ENCODE assay signal across 1 cellular context in the genomic region with DNA sequence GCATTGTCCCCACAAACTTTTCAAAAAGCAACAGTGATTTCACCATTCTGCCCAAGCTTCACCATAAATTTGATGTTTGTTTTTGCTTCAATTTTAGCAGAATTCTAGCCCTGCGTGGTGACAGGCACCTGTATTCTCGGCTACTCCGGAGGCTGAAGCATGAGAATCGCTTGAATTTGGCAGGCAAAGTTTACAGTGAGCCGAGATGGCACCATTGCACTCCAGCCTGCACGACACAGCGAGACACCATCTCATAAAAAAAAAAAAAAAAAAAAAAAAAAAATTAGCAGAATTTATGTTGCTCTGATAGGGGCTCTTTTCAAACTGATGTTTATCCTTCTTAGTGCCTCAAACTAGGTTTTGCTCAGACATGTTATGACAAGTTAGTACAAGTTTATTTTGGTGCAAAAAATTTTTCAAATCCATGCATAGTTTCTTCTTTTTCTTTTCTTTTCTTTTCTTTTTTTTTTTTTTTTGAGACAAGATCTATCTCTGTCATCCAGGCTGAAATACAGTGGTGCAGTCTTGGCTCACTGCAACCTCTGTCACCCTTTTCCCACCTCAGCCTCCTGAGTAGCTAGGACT.
TF ChIP-seq lines count a peak whose summit lies in the region.

No MANE protein-coding gene starts in this region.

TF ChIP-seq in HEK293, 187 proteins besides CTCF, POLR2A, EP300 and RAD21 (continued from another document and continues in another):
- TF ChIP-seq ZNF335 (tag by site-specific recombination; conservative IDR thresholded peaks at IDR 0.05), result 0 out of 2 replicates have a peak, but pooled peaks have one; percentile 22
- peak; percentile 58; the same call in 1 of the 2 replicates for TF ChIP-seq ZNF664 (tag by site-specific recombination; IDR thresholded peaks at IDR 0.05)
- TF ChIP-seq KLF16 (tag by site-specific recombination; IDR thresholded peaks at IDR 0.05), result no peak
- TF ChIP-seq, protein P1, sequence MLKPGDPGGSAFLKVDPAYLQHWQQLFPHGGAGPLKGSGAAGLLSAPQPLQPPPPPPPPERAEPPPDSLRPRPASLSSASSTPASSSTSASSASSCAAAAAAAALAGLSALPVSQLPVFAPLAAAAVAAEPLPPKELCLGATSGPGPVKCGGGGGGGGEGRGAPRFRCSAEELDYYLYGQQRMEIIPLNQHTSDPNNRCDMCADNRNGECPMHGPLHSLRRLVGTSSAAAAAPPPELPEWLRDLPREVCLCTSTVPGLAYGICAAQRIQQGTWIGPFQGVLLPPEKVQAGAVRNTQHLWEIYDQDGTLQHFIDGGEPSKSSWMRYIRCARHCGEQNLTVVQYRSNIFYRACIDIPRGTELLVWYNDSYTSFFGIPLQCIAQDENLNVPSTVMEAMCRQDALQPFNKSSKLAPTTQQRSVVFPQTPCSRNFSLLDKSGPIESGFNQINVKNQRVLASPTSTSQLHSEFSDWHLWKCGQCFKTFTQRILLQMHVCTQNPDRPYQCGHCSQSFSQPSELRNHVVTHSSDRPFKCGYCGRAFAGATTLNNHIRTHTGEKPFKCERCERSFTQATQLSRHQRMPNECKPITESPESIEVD (tag by site-specific recombination; IDR thresholded peaks at IDR 0.05), result peak; percentile 67
- no peak for TF ChIP-seq KLF8 (tag by site-specific recombination; IDR thresholded peaks at IDR 0.05)
- no peak for TF ChIP-seq ZNF391 (tag by site-specific recombination; IDR thresholded peaks at IDR 0.05; ENCODE audit: borderline replicate concordance, low read depth)
- TF ChIP-seq, protein P2, sequence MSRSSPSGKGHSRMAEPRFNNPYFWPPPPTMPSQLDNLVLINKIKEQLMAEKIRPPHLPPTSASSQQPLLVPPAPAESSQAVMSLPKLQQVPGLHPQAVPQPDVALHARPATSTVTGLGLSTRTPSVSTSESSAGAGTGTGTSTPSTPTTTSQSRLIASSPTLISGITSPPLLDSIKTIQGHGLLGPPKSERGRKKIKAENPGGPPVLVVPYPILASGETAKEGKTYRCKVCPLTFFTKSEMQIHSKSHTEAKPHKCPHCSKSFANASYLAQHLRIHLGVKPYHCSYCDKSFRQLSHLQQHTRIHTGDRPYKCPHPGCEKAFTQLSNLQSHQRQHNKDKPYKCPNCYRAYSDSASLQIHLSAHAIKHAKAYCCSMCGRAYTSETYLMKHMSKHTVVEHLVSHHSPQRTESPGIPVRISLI (tag by site-specific recombination; IDR thresholded peaks at IDR 0.05), result peak; percentile 82
- no peak for TF ChIP-seq ZNF157 (tag by site-specific recombination; IDR thresholded peaks at IDR 0.05)
- TF ChIP-seq, protein P3, sequence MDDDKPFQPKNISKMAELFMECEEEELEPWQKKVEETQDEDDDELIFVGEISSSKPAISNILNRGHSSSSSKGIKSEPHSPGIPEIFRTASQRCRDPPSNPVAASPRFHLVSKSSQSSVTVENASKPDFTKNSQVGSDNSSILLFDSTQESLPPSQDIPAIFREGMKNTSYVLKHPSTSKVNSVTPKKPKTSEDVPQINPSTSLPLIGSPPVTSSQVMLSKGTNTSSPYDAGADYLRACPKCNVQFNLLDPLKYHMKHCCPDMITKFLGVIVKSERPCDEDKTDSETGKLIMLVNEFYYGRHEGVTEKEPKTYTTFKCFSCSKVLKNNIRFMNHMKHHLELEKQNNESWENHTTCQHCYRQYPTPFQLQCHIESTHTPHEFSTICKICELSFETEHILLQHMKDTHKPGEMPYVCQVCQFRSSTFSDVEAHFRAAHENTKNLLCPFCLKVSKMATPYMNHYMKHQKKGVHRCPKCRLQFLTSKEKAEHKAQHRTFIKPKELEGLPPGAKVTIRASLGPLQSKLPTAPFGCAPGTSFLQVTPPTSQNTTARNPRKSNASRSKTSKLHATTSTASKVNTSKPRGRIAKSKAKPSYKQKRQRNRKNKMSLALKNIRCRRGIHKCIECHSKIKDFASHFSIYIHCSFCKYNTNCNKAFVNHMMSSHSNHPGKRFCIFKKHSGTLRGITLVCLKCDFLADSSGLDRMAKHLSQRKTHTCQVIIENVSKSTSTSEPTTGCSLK (tag by site-specific recombination; IDR thresholded peaks at IDR 0.05), result no peak
- TF ChIP-seq BCL11A (tag by site-specific recombination; IDR thresholded peaks at IDR 0.05; ENCODE audit: low read depth), result no peak
- TF ChIP-seq ZNF791 (tag by site-specific recombination; IDR thresholded peaks at IDR 0.05), result no peak
- TF ChIP-seq, protein P4, sequence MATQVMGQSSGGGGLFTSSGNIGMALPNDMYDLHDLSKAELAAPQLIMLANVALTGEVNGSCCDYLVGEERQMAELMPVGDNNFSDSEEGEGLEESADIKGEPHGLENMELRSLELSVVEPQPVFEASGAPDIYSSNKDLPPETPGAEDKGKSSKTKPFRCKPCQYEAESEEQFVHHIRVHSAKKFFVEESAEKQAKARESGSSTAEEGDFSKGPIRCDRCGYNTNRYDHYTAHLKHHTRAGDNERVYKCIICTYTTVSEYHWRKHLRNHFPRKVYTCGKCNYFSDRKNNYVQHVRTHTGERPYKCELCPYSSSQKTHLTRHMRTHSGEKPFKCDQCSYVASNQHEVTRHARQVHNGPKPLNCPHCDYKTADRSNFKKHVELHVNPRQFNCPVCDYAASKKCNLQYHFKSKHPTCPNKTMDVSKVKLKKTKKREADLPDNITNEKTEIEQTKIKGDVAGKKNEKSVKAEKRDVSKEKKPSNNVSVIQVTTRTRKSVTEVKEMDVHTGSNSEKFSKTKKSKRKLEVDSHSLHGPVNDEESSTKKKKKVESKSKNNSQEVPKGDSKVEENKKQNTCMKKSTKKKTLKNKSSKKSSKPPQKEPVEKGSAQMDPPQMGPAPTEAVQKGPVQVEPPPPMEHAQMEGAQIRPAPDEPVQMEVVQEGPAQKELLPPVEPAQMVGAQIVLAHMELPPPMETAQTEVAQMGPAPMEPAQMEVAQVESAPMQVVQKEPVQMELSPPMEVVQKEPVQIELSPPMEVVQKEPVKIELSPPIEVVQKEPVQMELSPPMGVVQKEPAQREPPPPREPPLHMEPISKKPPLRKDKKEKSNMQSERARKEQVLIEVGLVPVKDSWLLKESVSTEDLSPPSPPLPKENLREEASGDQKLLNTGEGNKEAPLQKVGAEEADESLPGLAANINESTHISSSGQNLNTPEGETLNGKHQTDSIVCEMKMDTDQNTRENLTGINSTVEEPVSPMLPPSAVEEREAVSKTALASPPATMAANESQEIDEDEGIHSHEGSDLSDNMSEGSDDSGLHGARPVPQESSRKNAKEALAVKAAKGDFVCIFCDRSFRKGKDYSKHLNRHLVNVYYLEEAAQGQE (tag by site-specific recombination; IDR thresholded peaks at IDR 0.05), result no peak
- no peak for TF ChIP-seq ZNF214 (tag by site-specific recombination; IDR thresholded peaks at IDR 0.05; ENCODE audit: borderline replicate concordance)
- TF ChIP-seq, protein P5, sequence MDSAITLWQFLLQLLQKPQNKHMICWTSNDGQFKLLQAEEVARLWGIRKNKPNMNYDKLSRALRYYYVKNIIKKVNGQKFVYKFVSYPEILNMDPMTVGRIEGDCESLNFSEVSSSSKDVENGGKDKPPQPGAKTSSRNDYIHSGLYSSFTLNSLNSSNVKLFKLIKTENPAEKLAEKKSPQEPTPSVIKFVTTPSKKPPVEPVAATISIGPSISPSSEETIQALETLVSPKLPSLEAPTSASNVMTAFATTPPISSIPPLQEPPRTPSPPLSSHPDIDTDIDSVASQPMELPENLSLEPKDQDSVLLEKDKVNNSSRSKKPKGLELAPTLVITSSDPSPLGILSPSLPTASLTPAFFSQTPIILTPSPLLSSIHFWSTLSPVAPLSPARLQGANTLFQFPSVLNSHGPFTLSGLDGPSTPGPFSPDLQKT (IDR thresholded peaks at IDR 0.05; ENCODE audit: borderline replicate concordance, low read depth, low read length), result no peak
- no peak for TF ChIP-seq ZNF792 (tag by site-specific recombination; IDR thresholded peaks at IDR 0.05)
- TF ChIP-seq ZNF660 (tag by site-specific recombination; IDR thresholded peaks at IDR 0.05), result no peak
- TF ChIP-seq ZNF133 (tag by site-specific recombination; IDR thresholded peaks at IDR 0.05), result no peak
- no peak for TF ChIP-seq ZNF768 (tag by site-specific recombination; IDR thresholded peaks at IDR 0.05)
- TF ChIP-seq ZNF521 (tag by site-specific recombination; IDR thresholded peaks at IDR 0.05), result no peak
- TF ChIP-seq ZNF324 (tag by site-specific recombination; IDR thresholded peaks at IDR 0.05), result no peak
- no peak for TF ChIP-seq ZBTB7A (tag by site-specific recombination; IDR thresholded peaks at IDR 0.05; ENCODE audit: low read depth)
- no peak for TF ChIP-seq ZNF747 (tag by site-specific recombination; IDR thresholded peaks at IDR 0.05)
- no peak for TF ChIP-seq ZNF548 (tag by site-specific recombination; IDR thresholded peaks at IDR 0.05)
- TF ChIP-seq, protein P6, sequence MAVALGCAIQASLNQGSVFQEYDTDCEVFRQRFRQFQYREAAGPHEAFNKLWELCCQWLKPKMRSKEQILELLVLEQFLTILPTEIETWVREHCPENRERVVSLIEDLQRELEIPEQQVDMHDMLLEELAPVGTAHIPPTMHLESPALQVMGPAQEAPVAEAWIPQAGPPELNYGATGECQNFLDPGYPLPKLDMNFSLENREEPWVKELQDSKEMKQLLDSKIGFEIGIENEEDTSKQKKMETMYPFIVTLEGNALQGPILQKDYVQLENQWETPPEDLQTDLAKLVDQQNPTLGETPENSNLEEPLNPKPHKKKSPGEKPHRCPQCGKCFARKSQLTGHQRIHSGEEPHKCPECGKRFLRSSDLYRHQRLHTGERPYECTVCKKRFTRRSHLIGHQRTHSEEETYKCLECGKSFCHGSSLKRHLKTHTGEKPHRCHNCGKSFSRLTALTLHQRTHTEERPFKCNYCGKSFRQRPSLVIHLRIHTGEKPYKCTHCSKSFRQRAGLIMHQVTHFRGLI (tag by site-specific recombination; IDR thresholded peaks at IDR 0.05), result no peak
- no peak for TF ChIP-seq ZFP41 (tag by site-specific recombination; IDR thresholded peaks at IDR 0.05; ENCODE audit: borderline replicate concordance)
- TF ChIP-seq, protein P7, sequence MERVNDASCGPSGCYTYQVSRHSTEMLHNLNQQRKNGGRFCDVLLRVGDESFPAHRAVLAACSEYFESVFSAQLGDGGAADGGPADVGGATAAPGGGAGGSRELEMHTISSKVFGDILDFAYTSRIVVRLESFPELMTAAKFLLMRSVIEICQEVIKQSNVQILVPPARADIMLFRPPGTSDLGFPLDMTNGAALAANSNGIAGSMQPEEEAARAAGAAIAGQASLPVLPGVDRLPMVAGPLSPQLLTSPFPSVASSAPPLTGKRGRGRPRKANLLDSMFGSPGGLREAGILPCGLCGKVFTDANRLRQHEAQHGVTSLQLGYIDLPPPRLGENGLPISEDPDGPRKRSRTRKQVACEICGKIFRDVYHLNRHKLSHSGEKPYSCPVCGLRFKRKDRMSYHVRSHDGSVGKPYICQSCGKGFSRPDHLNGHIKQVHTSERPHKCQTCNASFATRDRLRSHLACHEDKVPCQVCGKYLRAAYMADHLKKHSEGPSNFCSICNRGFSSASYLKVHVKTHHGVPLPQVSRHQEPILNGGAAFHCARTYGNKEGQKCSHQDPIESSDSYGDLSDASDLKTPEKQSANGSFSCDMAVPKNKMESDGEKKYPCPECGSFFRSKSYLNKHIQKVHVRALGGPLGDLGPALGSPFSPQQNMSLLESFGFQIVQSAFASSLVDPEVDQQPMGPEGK (tag by site-specific recombination; IDR thresholded peaks at IDR 0.05), result no peak
- TF ChIP-seq IKZF3 (tag by site-specific recombination; IDR thresholded peaks at IDR 0.05), result no peak
- TF ChIP-seq ZNF560 (tag by site-specific recombination; IDR thresholded peaks at IDR 0.05; ENCODE audit: borderline replicate concordance), result no peak
- TF ChIP-seq, protein P8, sequence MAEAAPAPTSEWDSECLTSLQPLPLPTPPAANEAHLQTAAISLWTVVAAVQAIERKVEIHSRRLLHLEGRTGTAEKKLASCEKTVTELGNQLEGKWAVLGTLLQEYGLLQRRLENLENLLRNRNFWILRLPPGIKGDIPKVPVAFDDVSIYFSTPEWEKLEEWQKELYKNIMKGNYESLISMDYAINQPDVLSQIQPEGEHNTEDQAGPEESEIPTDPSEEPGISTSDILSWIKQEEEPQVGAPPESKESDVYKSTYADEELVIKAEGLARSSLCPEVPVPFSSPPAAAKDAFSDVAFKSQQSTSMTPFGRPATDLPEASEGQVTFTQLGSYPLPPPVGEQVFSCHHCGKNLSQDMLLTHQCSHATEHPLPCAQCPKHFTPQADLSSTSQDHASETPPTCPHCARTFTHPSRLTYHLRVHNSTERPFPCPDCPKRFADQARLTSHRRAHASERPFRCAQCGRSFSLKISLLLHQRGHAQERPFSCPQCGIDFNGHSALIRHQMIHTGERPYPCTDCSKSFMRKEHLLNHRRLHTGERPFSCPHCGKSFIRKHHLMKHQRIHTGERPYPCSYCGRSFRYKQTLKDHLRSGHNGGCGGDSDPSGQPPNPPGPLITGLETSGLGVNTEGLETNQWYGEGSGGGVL (tag by site-specific recombination; IDR thresholded peaks at IDR 0.05), result no peak
- TF ChIP-seq, protein P9, sequence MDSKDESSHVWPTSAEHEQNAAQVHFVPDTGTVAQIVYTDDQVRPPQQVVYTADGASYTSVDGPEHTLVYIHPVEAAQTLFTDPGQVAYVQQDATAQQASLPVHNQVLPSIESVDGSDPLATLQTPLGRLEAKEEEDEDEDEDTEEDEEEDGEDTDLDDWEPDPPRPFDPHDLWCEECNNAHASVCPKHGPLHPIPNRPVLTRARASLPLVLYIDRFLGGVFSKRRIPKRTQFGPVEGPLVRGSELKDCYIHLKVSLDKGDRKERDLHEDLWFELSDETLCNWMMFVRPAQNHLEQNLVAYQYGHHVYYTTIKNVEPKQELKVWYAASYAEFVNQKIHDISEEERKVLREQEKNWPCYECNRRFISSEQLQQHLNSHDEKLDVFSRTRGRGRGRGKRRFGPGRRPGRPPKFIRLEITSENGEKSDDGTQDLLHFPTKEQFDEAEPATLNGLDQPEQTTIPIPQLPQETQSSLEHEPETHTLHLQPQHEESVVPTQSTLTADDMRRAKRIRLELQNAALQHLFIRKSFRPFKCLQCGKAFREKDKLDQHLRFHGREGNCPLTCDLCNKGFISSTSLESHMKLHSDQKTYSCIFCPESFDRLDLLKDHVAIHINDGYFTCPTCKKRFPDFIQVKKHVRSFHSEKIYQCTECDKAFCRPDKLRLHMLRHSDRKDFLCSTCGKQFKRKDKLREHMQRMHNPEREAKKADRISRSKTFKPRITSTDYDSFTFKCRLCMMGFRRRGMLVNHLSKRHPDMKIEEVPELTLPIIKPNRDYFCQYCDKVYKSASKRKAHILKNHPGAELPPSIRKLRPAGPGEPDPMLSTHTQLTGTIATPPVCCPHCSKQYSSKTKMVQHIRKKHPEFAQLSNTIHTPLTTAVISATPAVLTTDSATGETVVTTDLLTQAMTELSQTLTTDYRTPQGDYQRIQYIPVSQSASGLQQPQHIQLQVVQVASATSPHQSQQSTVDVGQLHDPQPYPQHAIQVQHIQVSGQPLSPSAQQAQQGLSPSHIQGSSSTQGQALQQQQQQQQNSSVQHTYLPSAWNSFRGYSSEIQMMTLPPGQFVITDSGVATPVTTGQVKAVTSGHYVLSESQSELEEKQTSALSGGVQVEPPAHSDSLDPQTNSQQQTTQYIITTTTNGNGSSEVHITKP (tag by site-specific recombination; IDR thresholded peaks at IDR 0.05), result peak; percentile 93
- no peak for TF ChIP-seq MYNN (tag by site-specific recombination; IDR thresholded peaks at IDR 0.05; ENCODE audit: borderline replicate concordance)
- no peak for TF ChIP-seq REPIN1 (tag by site-specific recombination; IDR thresholded peaks at IDR 0.05; ENCODE audit: low read depth)
- TF ChIP-seq OSR2 (tag by site-specific recombination; IDR thresholded peaks at IDR 0.05), result peak; percentile 36; the same call in 1 of the 2 replicates
- TF ChIP-seq YY1 (tag by site-specific recombination; IDR thresholded peaks at IDR 0.05), result no peak
- TF ChIP-seq ZFP3 (tag by site-specific recombination; IDR thresholded peaks at IDR 0.05; ENCODE audit: low read depth), result no peak
